11 cellular contexts compared by ENCODE assay signal in genomic region chr20:20489623-20490341, GRCh38.
DNase-seq lines count a peak whose midpoint lies in the region; ATAC-seq, FAIRE-seq and TF ChIP-seq lines count a peak whose summit lies in the region.
"Had no signal": no experiment of that assay in that cellular context is flagged by ENCODE, and none has a peak within 500 bp of the region (broad histone marks: within the 10 kb centered on the region; RNA-seq: fewer than 3 reads in every experiment).

No MANE protein-coding gene starts in this region.

- no peak overlapping the region for H3K4me3 Mint-ChIP-seq in activated naive CD4-positive, alpha-beta T cell treated with anti-CD3 and anti-CD28 coated beads, Interleukin-2, amount 50 U/mL, for 24 hours

- peak overlapping the region; percentile 87 for H3K27ac Mint-ChIP-seq in activated naive CD4-positive, alpha-beta T cell treated with anti-CD3 and anti-CD28 coated beads, Interleukin-2, amount 50 U/mL, for 24 hours

- no peak for TF ChIP-seq CTCF in pancreas (IDR thresholded peaks at IDR 0.05)

- peaks cover 36% of the 10 kb centered on the region for H3K4me1 Mint-ChIP-seq in activated naive CD4-positive, alpha-beta T cell treated with anti-CD3 and anti-CD28 coated beads, Interleukin-2, amount 50 U/mL, for 24 hours

- H3K9me3 ChIP-seq in pancreas = no peaks in the 10 kb centered on the region
- H3K9me3 ChIP-seq: BLaER1 treated with 17β-estradiol and CSF1 and Interleukin-3, amounts not matched to agents 10 nM and 100 nM had no signal

- H3K4me3 ChIP-seq in pancreas = no peak overlapping the region
- H3K4me3 ChIP-seq: BLaER1 treated with 17β-estradiol and CSF1 and Interleukin-3, amounts not matched to agents 10 nM and 100 nM had no signal

- no peaks in the 10 kb centered on the region for H3K27me3 Mint-ChIP-seq in activated naive CD4-positive, alpha-beta T cell treated with anti-CD3 and anti-CD28 coated beads, Interleukin-2, amount 50 U/mL, for 24 hours

- H3K27me3 ChIP-seq in pancreas = no peaks in the 10 kb centered on the region
- H3K27me3 ChIP-seq: BLaER1 treated with 17β-estradiol and CSF1 and Interleukin-3, amounts not matched to agents 10 nM and 100 nM had no signal

- WGBS in pancreas, 2 donors = 69 to 73% methylated on average over 6 of the region's 6 CpGs

- intact Hi-C loops in pancreas (cut with DNase I) = no loop called here

- peaks cover 0 to 8% (median 0%) of the 10 kb centered on the region in 3 donors for H3K4me1 ChIP-seq in pancreas
- H3K4me1 ChIP-seq: BLaER1 treated with 17β-estradiol and CSF1 and Interleukin-3, amounts not matched to agents 10 nM and 100 nM had no signal

- no peak for FAIRE-seq in pancreas (lab: Jason Lieb, UNC)

- no peaks in the 10 kb centered on the region for H3K9me3 Mint-ChIP-seq in activated naive CD4-positive, alpha-beta T cell treated with anti-CD3 and anti-CD28 coated beads, Interleukin-2, amount 50 U/mL, for 24 hours

- H3K36me3 Mint-ChIP-seq in activated naive CD4-positive, alpha-beta T cell treated with anti-CD3 and anti-CD28 coated beads, Interleukin-2, amount 50 U/mL, for 24 hours = peaks cover 31% of the 10 kb centered on the region

- H3K27ac ChIP-seq in pancreas = no peak overlapping the region
- H3K27ac ChIP-seq: BLaER1 treated with 17β-estradiol and CSF1 and Interleukin-3, amounts not matched to agents 10 nM and 100 nM had no signal

- peaks cover 0 to 10% (median 0%) of the 10 kb centered on the region in 3 donors for H3K36me3 ChIP-seq in pancreas

- ATAC-seq in HG02610 (IDR thresholded peaks at IDR 0.05; ENCODE audit: unreplicated experiment) = peak; percentile 29
- ATAC-seq in SK-N-SH treated with all-trans-retinoic acid at 6 μM for 48 hours = no peak
- ATAC-seq in pancreas = no peak

- DNase-seq in activated naive CD4-positive, alpha-beta T cell (lab: John Stamatoyannopoulos, UW) = no peak
- DNase-seq in MV-4-11 (lab: John Stamatoyannopoulos, UW) (peak; percentile 12), superior temporal gyrus (ENCODE audit: extremely low spot score) (peak; percentile 27), pancreas (no peak)
- DNase-seq in stimulated activated CD4-positive, alpha-beta T cell treated with anti-CD3 and anti-CD28 coated beads, Interleukin-2, amount 100 ng/mL, for 48 hours = no peak
- DNase-seq: activated CD4-positive, CD25-positive, alpha-beta regulatory T cell; NCI-H1105 had no signal

TF ChIP-seq in SK-N-SH treated with all-trans-retinoic acid at 6 μM for 48 hours, 23 proteins besides CTCF, POLR2A, EP300 and RAD21:
- TF ChIP-seq PATZ1 (CRISPR knock-in tag; IDR thresholded peaks at IDR 0.05; ENCODE audit: borderline replicate concordance) (no peak), TSHZ2 (CRISPR knock-in tag; IDR thresholded peaks at IDR 0.05) (no peak), ESRRG (CRISPR knock-in tag; IDR thresholded peaks at IDR 0.05) (no peak), TCF4 (CRISPR knock-in tag; IDR thresholded peaks at IDR 0.05; ENCODE audit: borderline replicate concordance) (no peak), CSDC2 (CRISPR knock-in tag; IDR thresholded peaks at IDR 0.05) (no peak), OSR1 (CRISPR knock-in tag; IDR thresholded peaks at IDR 0.05) (no peak), RARB (CRISPR knock-in tag; IDR thresholded peaks at IDR 0.05) (no peak), PPARA (CRISPR knock-in tag; IDR thresholded peaks at IDR 0.05; ENCODE audit: borderline replicate concordance) (no peak), CREB5 (CRISPR knock-in tag; IDR thresholded peaks at IDR 0.05; ENCODE audit: low read depth) (no peak)

Comparison
In these comparisons a context has a peak if more than half of its experiments do, and no peak if none do; other contexts are left out.
1. DNase-seq: peak in MV-4-11 (single experiment) and superior temporal gyrus (single experiment); none in activated naive CD4-positive, alpha-beta T cell (0 of 4), stimulated activated CD4-positive, alpha-beta T cell treated with anti-CD3 and anti-CD28 coated beads, Interleukin-2, amount 100 ng/mL, for 48 hours (0 of 2) and pancreas (0 of 6).